Comparison of ENCODE assay signal across 1 cellular context in the genomic region with DNA sequence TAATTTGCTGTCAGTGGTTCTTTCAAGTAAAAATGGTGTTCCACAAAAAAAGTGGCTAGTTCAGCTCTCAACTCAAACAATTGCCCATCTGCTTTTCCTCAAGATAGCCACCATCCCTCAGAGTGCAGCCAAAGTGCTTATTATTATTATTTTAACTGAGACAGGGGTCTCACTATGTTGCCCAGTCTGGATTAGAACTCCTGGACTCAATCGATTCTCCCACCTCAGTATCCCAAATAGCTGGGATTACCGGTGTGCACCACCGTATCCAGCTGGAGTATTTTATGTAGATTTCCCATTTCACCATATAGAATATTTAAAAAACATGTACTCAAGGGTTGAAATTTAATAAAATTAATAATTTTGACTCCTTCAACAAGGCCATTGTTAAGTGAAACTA.
TF ChIP-seq lines count a peak whose summit lies in the region.

No MANE protein-coding gene starts in this region.

TF ChIP-seq in A549, 52 proteins besides CTCF, POLR2A, EP300 and RAD21 (continued from another document):
- TF ChIP-seq, protein P1, sequence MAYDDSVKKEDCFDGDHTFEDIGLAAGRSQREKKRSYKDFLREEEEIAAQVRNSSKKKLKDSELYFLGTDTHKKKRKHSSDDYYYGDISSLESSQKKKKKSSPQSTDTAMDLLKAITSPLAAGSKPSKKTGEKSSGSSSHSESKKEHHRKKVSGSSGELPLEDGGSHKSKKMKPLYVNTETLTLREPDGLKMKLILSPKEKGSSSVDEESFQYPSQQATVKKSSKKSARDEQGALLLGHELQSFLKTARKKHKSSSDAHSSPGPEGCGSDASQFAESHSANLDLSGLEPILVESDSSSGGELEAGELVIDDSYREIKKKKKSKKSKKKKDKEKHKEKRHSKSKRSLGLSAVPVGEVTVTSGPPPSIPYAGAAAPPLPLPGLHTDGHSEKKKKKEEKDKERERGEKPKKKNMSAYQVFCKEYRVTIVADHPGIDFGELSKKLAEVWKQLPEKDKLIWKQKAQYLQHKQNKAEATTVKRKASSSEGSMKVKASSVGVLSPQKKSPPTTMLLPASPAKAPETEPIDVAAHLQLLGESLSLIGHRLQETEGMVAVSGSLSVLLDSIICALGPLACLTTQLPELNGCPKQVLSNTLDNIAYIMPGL (CRISPR knock-in tag; IDR thresholded peaks at IDR 0.05; ENCODE audit: borderline replicate concordance), result no peak
- no peak for TF ChIP-seq KDM1A (IDR thresholded peaks at IDR 0.05; ENCODE audit: low read depth)
- no peak for TF ChIP-seq ZNF302 (CRISPR knock-in tag; IDR thresholded peaks at IDR 0.05)
- no peak for TF ChIP-seq TP53 (CRISPR knock-in tag; IDR thresholded peaks at IDR 0.05)
- TF ChIP-seq, protein P2, sequence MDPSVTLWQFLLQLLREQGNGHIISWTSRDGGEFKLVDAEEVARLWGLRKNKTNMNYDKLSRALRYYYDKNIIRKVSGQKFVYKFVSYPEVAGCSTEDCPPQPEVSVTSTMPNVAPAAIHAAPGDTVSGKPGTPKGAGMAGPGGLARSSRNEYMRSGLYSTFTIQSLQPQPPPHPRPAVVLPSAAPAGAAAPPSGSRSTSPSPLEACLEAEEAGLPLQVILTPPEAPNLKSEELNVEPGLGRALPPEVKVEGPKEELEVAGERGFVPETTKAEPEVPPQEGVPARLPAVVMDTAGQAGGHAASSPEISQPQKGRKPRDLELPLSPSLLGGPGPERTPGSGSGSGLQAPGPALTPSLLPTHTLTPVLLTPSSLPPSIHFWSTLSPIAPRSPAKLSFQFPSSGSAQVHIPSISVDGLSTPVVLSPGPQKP (IDR thresholded peaks at IDR 0.05; ENCODE audit: low read depth, low read length), result no peak
- TF ChIP-seq HOXA7 (CRISPR knock-in tag; IDR thresholded peaks at IDR 0.05), result no peak
- TF ChIP-seq TFCP2L1 (CRISPR knock-in tag; IDR thresholded peaks at IDR 0.05), result no peak
